1 cellular context compared by ENCODE assay signal in the genomic region with DNA sequence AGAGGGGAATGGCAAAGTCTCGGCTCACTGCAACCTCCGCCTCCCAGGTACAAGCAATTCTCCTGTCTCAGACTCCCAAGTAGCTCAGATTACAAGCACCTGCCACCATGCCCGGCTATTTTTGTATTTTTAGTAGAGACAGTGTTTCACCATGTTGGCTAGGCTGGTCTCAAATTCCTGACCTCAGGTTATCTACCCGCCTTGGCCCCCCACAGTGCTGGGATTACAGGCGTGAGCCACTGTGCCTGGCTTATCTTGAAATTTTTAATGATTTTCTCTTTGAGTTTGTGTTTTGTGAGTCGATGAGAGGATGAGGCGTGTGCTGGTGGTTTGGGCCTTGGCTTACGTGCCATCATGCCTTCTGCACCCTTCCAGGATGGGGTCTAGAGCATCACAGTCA.
TF ChIP-seq lines count a peak whose summit lies in the region.

No MANE protein-coding gene starts in this region.

TF ChIP-seq in HEK293, 187 proteins besides CTCF, POLR2A, EP300 and RAD21 (continued from another document):
- no peak for TF ChIP-seq ZNF449 (tag by site-specific recombination; IDR thresholded peaks at IDR 0.05)
- no peak for TF ChIP-seq ZNF549 (tag by site-specific recombination; IDR thresholded peaks at IDR 0.05)
- no peak for TF ChIP-seq ZNF175 (tag by site-specific recombination; IDR thresholded peaks at IDR 0.05)
- TF ChIP-seq, protein P1, sequence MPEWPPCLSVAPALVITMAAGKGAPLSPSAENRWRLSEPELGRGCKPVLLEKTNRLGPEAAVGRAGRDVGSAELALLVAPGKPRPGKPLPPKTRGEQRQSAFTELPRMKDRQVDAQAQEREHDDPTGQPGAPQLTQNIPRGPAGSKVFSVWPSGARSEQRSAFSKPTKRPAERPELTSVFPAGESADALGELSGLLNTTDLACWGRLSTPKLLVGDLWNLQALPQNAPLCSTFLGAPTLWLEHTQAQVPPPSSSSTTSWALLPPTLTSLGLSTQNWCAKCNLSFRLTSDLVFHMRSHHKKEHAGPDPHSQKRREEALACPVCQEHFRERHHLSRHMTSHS (tag by site-specific recombination; IDR thresholded peaks at IDR 0.05) = no peak
- TF ChIP-seq ZNF157 (tag by site-specific recombination; IDR thresholded peaks at IDR 0.05) = no peak
- no peak for TF ChIP-seq ZSCAN30 (tag by site-specific recombination; IDR thresholded peaks at IDR 0.05)
